8 cellular contexts compared by ENCODE assay signal in genomic region chr13:40665754-40666057, GRCh38.
DNase-seq lines count a peak whose midpoint lies in the region; ATAC-seq and TF ChIP-seq lines count a peak whose summit lies in the region.

No MANE protein-coding gene starts in this region.

- DNase-seq in DND-41, result no peak
- peak; percentile 40 for DNase-seq in T-helper 9 cell
- peak; percentile 16 for DNase-seq in effector CD8-positive, alpha-beta T cell (lab: John Stamatoyannopoulos, UW)
- no peak for DNase-seq in HPDE6-E6E7 (ENCODE audit: extremely low spot score)
- no peak for DNase-seq in hippocampal formation (lab: John Stamatoyannopoulos, UW)

- H3K27me3 ChIP-seq in DND-41 (ENCODE audit: insufficient read depth, low read length, poor library complexity), result peaks cover 10% of the 10 kb centered on the region
- no peaks in the 10 kb centered on the region for H3K27me3 ChIP-seq in neuron (ENCODE audit: insufficient read depth, low read length)

- H3K36me3 ChIP-seq in DND-41 (ENCODE audit: insufficient read depth, low read length) (no peaks in the 10 kb centered on the region), neuron (ENCODE audit: insufficient read depth, low read length) (no peaks in the 10 kb centered on the region)

- peak overlapping the region; percentile 92; the same call in 1 of the 2 replicates for H3K9ac ChIP-seq in DND-41 (ENCODE audit: low read depth, low read length)

- H3K9me3 ChIP-seq in DND-41 (ENCODE audit: insufficient read depth, low read length, severe bottlenecking) (no peaks in the 10 kb centered on the region), neuron (ENCODE audit: low read length) (no peaks in the 10 kb centered on the region)

- H3K27ac ChIP-seq in DND-41 (ENCODE audit: low read length), result no peak overlapping the region

- H2AFZ ChIP-seq in DND-41 (ENCODE audit: low read depth, low read length) (peak overlapping the region; percentile 86), neuron (ENCODE audit: low read depth, low read length) (peak overlapping the region; percentile 100)

- peak overlapping the region; percentile 78 for H3K4me2 ChIP-seq in DND-41 (ENCODE audit: insufficient read depth, low read length)

- H3K4me1 ChIP-seq in DND-41 (ENCODE audit: insufficient read depth, low read length) (peaks cover 21% of the 10 kb centered on the region), neuron (ENCODE audit: insufficient read depth, low read length) (peaks cover 19% of the 10 kb centered on the region)

- peak overlapping the region; percentile 52 to 97; a peak in 3 of 4 replicates for H3K4me3 ChIP-seq in DND-41 (ENCODE audit: low read depth in 1 of 2, low read length in 2 of 2)
- H3K4me3 ChIP-seq in neuron (ENCODE audit: low read length), result peak overlapping the region; percentile 78

- ATAC-seq in DND-41 (ENCODE audit: insufficient read depth, low read depth) (no peak), HG02571 (IDR thresholded peaks at IDR 0.05; ENCODE audit: unreplicated experiment) (peak; percentile 8), HG03460 (IDR thresholded peaks at IDR 0.05; ENCODE audit: unreplicated experiment) (no peak)

- TF ChIP-seq CTCF in DND-41 (IDR thresholded peaks at IDR 0.05; ENCODE audit: borderline replicate concordance, extremely low read depth, low read length, poor library complexity, severe bottlenecking), result no peak

- H4K20me1 ChIP-seq in DND-41 (ENCODE audit: insufficient read depth, low read length), result no peaks in the 10 kb centered on the region

- H3K79me2 ChIP-seq in DND-41 (ENCODE audit: insufficient read depth, low read length), result 0 out of 2 replicates have a peak, but pooled peaks cover 3% of the 10 kb centered on the region

Comparison
In these comparisons a context has a peak if more than half of its experiments do, and no peak if none do; other contexts are left out.
1. DNase-seq: peak in T-helper 9 cell (single experiment) and effector CD8-positive, alpha-beta T cell (single experiment); none in DND-41 (single experiment), HPDE6-E6E7 (single experiment) and hippocampal formation (0 of 2).